In the genomic region with DNA sequence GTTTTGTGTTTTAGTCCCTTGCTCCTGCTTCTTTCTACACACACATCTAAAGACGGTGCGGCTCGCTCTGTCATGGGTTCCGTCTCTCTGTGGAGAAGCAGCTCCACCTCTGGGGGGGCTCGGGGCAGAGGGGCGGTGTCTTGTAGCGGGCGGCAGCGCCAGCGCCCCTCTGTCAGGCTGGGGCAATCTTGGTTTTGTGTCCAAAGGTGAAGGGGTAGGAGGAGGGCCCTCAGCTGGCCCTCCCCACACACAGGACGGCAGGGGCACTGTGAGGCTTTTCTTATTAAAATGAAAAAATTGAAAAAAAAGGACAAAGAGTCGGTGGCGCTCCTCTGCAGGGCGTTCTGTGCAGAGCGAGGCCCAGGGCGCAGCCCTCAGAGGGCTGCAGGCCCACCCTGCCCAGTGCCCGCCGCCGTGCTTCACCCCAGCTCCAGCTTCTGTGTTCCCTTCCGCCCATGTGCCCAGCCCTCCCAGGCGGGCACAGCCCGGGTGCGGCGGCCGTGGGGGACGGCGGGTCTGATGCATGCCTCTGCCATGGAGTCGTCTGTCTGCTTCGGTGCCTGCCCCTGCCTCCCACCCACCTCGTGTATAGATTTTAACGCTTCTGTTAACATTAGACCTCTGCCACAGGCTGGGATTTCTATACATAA, we compare ENCODE assay signal across 18 cellular contexts. TPM values are rescaled to one million over a fixed set of nuclear protein-coding genes. Genes with fewer than 3 reads are reported as not detected.
A peak's percentile ranks its signal among the peaks of the same experiment; 100 is the strongest.
DNase-seq lines count a peak whose midpoint lies in the region; ATAC-seq and TF ChIP-seq lines count a peak whose summit lies in the region.
"Had no signal": no experiment of that assay in that cellular context is flagged by ENCODE, and none has a peak within 500 bp of the region (broad histone marks: within the 10 kb centered on the region; RNA-seq: fewer than 3 reads in every experiment).

No MANE protein-coding gene starts in this region.

- H3K9me3 ChIP-seq in stomach smooth muscle (ENCODE audit: control insufficient read depth in 2 of 2, low read length in 2 of 2), result no peaks in the 10 kb centered on the region
- H3K9me3 ChIP-seq: SJSA1 had no signal

- WGBS in lower leg skin, 2 donors, result 81 to 84% methylated on average over 30 to 31 of the region's 31 CpGs

- intact Hi-C loops in lower leg skin (cut with DNase I; ENCODE audit: low total_unique reads), result no loop called here

- H3K9me3 Mint-ChIP-seq in stimulated activated naive CD8-positive, alpha-beta T cell treated with anti-CD3 and anti-CD28 coated beads, Interleukin-15, amount 100 ng/mL, for 72 hours, result no peaks in the 10 kb centered on the region
- H3K9me3 Mint-ChIP-seq in neural crest cell, result no peaks in the 10 kb centered on the region

- no peak overlapping the region for H3K27ac Mint-ChIP-seq in stimulated activated naive CD8-positive, alpha-beta T cell treated with anti-CD3 and anti-CD28 coated beads, Interleukin-15, amount 100 ng/mL, for 72 hours
- peak overlapping the region; percentile 67 for H3K27ac Mint-ChIP-seq in neural crest cell (ENCODE audit: unreplicated experiment)

- no peak overlapping the region for H3K9ac ChIP-seq in stomach smooth muscle (ENCODE audit: low read length in 2 of 2)

- H3K36me3 ChIP-seq in stomach smooth muscle (ENCODE audit: control insufficient read depth in 2 of 2, insufficient read depth in 2 of 2, low read length in 2 of 2), result peaks cover 0 to 5% of the 10 kb centered on the region in 2 donors
- H3K36me3 ChIP-seq: SJSA1 had no signal

- H3K36me3 Mint-ChIP-seq in neural crest cell (ENCODE audit: low read depth), result peaks cover 3% of the 10 kb centered on the region

- no peaks in the 10 kb centered on the region for H3K27me3 Mint-ChIP-seq in stimulated activated naive CD8-positive, alpha-beta T cell treated with anti-CD3 and anti-CD28 coated beads, Interleukin-15, amount 100 ng/mL, for 72 hours
- peaks cover 3% of the 10 kb centered on the region for H3K27me3 Mint-ChIP-seq in neural crest cell (ENCODE audit: low read depth)

- peak overlapping the region; percentile 80 for H3K27ac ChIP-seq in stomach smooth muscle (ENCODE audit: low read length)
- H3K27ac ChIP-seq: 22Rv1, C4-2B, SJSA1 had no signal

- no peak for DNase-seq in stimulated activated naive CD8-positive, alpha-beta T cell treated with anti-CD3 and anti-CD28 coated beads, Interleukin-15, amount 100 ng/mL, for 72 hours
- DNase-seq in stimulated activated naive CD8-positive, alpha-beta T cell treated with anti-CD3 and anti-CD28 coated beads, Interleukin-15, Interleukin-2, amounts not matched to agents 100 U/mL and 50 U/mL, for 24 hours, result no peak
- DNase-seq in neural crest cell (ENCODE audit: low read depth, low spot score) (no peak), SHP77 treated with DMSO at 0.1 percent for 48 hours (lab: John Stamatoyannopoulos, UW) (no peak), lower leg skin (ENCODE audit: low spot score in 2 of 2) (no peak), dedifferentiated amniotic fluid mesenchymal stem cell (ENCODE audit: extremely low spot score) (no peak), NCI-H2107 treated with DMSO at 0.1 percent for 48 hours (lab: John Stamatoyannopoulos, UW; ENCODE audit: unreplicated experiment) (no peak)
- DNase-seq: AML-193, DMS79, KBM-7, NCI-H1105, NCI-H187, NCI-H226, NCI-H524 had no signal

- no peak overlapping the region for H3K4me3 ChIP-seq in stomach smooth muscle (ENCODE audit: low read length in 2 of 2)
- H3K4me3 ChIP-seq in lower leg skin (ENCODE audit: low read depth, poor library complexity, severe bottlenecking), result no peak overlapping the region
- H3K4me3 ChIP-seq: SJSA1 had no signal

- H3K4me3 Mint-ChIP-seq in stimulated activated naive CD8-positive, alpha-beta T cell treated with anti-CD3 and anti-CD28 coated beads, Interleukin-15, amount 100 ng/mL, for 72 hours, result no peak overlapping the region
- peak overlapping the region; percentile 41 for H3K4me3 Mint-ChIP-seq in neural crest cell

- TF ChIP-seq CTCF in neural crest cell (conservative IDR thresholded peaks at IDR 0.05) (no peak), lower leg skin (IDR thresholded peaks at IDR 0.05) (no peak)

- peaks cover 37% of the 10 kb centered on the region for H3K4me1 ChIP-seq in stomach smooth muscle (ENCODE audit: control insufficient read depth, insufficient read depth, low read length)
- H3K4me1 ChIP-seq: SJSA1 had no signal

- H3K4me1 Mint-ChIP-seq in stimulated activated naive CD8-positive, alpha-beta T cell treated with anti-CD3 and anti-CD28 coated beads, Interleukin-15, amount 100 ng/mL, for 72 hours, result no peaks in the 10 kb centered on the region
- no peaks in the 10 kb centered on the region for H3K4me1 Mint-ChIP-seq in neural crest cell

- no peak for TF ChIP-seq POLR2A in lower leg skin (IDR thresholded peaks at IDR 0.05)

- ATAC-seq in stimulated activated naive CD8-positive, alpha-beta T cell treated with anti-CD3 and anti-CD28 coated beads, Interleukin-15, amount 100 ng/mL, for 72 hours, result peak; percentile 18
- ATAC-seq in stimulated activated naive CD8-positive, alpha-beta T cell treated with anti-CD3 and anti-CD28 coated beads, Interleukin-15, Interleukin-2, amounts not matched to agents 100 U/mL and 50 U/mL, for 24 hours, result no peak

- no peaks in the 10 kb centered on the region for H3K27me3 ChIP-seq in stomach smooth muscle (ENCODE audit: control insufficient read depth in 1 of 2, insufficient read depth in 2 of 2, low read length in 2 of 2)
- H3K27me3 ChIP-seq: SJSA1 had no signal

RNA-seq across cellular contexts. Expression of a gene that starts 24.6 kb away (rescaled TPM):
- total RNA-seq in neural crest cell, result 17.3 and 19.3 TPM in 2 replicates
- total RNA-seq in lower leg skin, result 100 to 1,000 TPM in 1 of 4 donors, 10 to 100 TPM in 3; 84.8 to 126 (median 93.8) TPM
